In the genomic region with DNA sequence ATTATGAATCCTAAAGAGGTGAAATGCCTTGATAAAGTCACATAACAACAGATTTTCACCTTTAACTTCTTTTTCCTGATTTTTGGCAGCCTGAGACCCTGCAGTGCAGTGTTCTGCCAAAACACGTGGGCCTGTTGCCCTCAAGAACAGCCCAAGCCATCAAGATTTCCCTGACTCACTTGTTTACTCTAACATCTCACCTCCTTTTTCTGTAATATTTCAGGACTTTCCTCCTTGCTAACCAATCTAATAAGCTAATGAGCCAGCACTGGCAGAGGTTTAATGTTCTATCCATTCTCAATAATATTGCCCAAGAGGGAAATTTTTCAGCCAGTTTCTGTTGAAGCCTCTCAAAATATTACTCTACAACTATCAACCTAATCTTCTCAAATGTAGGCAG, we compare ENCODE assay signal across 23 cellular contexts.
"Had no signal": no experiment of that assay in that cellular context is flagged by ENCODE, and none has a peak within 500 bp of the region (broad histone marks: within the 10 kb centered on the region; RNA-seq: fewer than 3 reads in every experiment).

No MANE protein-coding gene starts in this region.

- DNase-seq: IMR-90; Karpas-422; KG1; MM.1S; NCI-H1092 treated with DMSO at 0.1 percent for 48 hours; NCI-H1436; NCI-H187; NCI-H2029; NCI-H2081 treated with DMSO at 0.1 percent for 48 hours; NCI-H2171; NCI-H226; NCI-H446; NCI-H510A; NCI-H524 treated with DMSO at 0.1 percent for 48 hours; NCI-H69; NCI-H774; NK-92 treated with Interleukin-12 subunit alpha and Interleukin-12 subunit beta, amount 100 ng/mL, for 24 hours; PC-3; SHP77; SK-N-SH; SW 1271 had no signal

- ATAC-seq: HepG2, Panc1, PC-3 had no signal

- H3K9me3 ChIP-seq: SK-N-SH had no signal
